Comparison of ENCODE assay signal across 25 cellular contexts in genomic region chr12:45010051-45010450, GRCh38. TPM values are rescaled to one million over a fixed set of nuclear protein-coding genes. Genes with fewer than 3 reads are reported as not detected.
A peak's percentile ranks its signal among the peaks of the same experiment; 100 is the strongest.
DNase-seq lines count a peak whose midpoint lies in the region; ATAC-seq, FAIRE-seq and TF ChIP-seq lines count a peak whose summit lies in the region.
"Had no signal": no experiment of that assay in that cellular context is flagged by ENCODE, and none has a peak within 500 bp of the region (broad histone marks: within the 10 kb centered on the region; RNA-seq: fewer than 3 reads in every experiment).

No MANE protein-coding gene starts in this region.

- H3K9me3 Mint-ChIP-seq in T-cell = no peaks in the 10 kb centered on the region
- no peaks in the 10 kb centered on the region for H3K9me3 Mint-ChIP-seq in activated naive CD4-positive, alpha-beta T cell treated with anti-CD3 and anti-CD28 coated beads for 36 hours

- H3K27me3 Mint-ChIP-seq in T-cell = peaks cover 2 to 7% of the 10 kb centered on the region in 2 donors
- H3K27me3 Mint-ChIP-seq in activated naive CD4-positive, alpha-beta T cell treated with anti-CD3 and anti-CD28 coated beads for 36 hours (ENCODE audit: low read depth) = peaks cover 13% of the 10 kb centered on the region

- no peak for FAIRE-seq in bronchial epithelial cell (lab: Jason Lieb, UNC)
- FAIRE-seq: A549, G401.6, GM12878, GM18507 had no signal

- POLR2A ChIA-PET in T-cell (lab: Charles Lee) = no interaction called here

- no peaks in the 10 kb centered on the region for H3K36me3 ChIP-seq in bronchial epithelial cell (ENCODE audit: control insufficient read depth, insufficient read depth, low read length)

- TF ChIP-seq CTCF in bronchial epithelial cell (IDR thresholded peaks at IDR 0.05; ENCODE audit: insufficient read depth, low read length, severe bottlenecking) (no peak), fibroblast of pulmonary artery (IDR thresholded peaks at IDR 0.05; ENCODE audit: low read length, missing control alignments) (no peak)

- intact Hi-C loops in activated naive CD4-positive, alpha-beta T cell treated with anti-CD3 and anti-CD28 coated beads for 36 hours (cut with micrococcal nuclease) = no loop called here

- H3K4me3 Mint-ChIP-seq in T-cell = no peak overlapping the region
- H3K4me3 Mint-ChIP-seq in activated naive CD4-positive, alpha-beta T cell treated with anti-CD3 and anti-CD28 coated beads for 36 hours = no peak overlapping the region

- ATAC-seq in T-cell (replicated peaks in 1 of 4) = no peak
- no peak for ATAC-seq in GM21367 (IDR thresholded peaks at IDR 0.05; ENCODE audit: unreplicated experiment)
- ATAC-seq: A549, GM12878, Right ventricle myocardium inferior had no signal

- DNase-seq in EH (ENCODE audit: low read depth) (peak; percentile 7), HT1080 (ENCODE audit: low read depth) (peak; percentile 31), bronchial epithelial cell (ENCODE audit: low read depth) (peak; percentile 60), fibroblast of pulmonary artery (ENCODE audit: low read depth) (peak; percentile 7), T-cell (no peak), NCI-H2227 treated with DMSO at 0.1 percent for 48 hours (lab: John Stamatoyannopoulos, UW) (no peak)
- no peak for DNase-seq in activated naive CD4-positive, alpha-beta T cell treated with anti-CD3 and anti-CD28 coated beads for 36 hours
- DNase-seq: AML-193, Calu3, DMS53, MM.1S, NCI-H1092 treated with DMSO at 0.1 percent for 48 hours, NCI-H1694, NCI-H2107, NCI-H226, NCI-H526 treated with DMSO at 0.1 percent for 48 hours, PC-9 had no signal

- CTCF ChIA-PET in T-cell (lab: Charles Lee) = no interaction called here
- CTCF ChIA-PET in activated naive CD4-positive, alpha-beta T cell treated with anti-CD3 and anti-CD28 coated beads for 36 hours (lab: Charles Lee) = no interaction called here

- no peaks in the 10 kb centered on the region for H3K4me1 Mint-ChIP-seq in T-cell
- H3K4me1 Mint-ChIP-seq in activated naive CD4-positive, alpha-beta T cell treated with anti-CD3 and anti-CD28 coated beads for 36 hours (ENCODE audit: low read depth) = no peaks in the 10 kb centered on the region

- H3K36me3 Mint-ChIP-seq in T-cell = no peaks in the 10 kb centered on the region
- no peaks in the 10 kb centered on the region for H3K36me3 Mint-ChIP-seq in activated naive CD4-positive, alpha-beta T cell treated with anti-CD3 and anti-CD28 coated beads for 36 hours (ENCODE audit: low read depth)

- no peaks in the 10 kb centered on the region for H3K27me3 ChIP-seq in bronchial epithelial cell (ENCODE audit: control insufficient read depth, insufficient read depth, low read length)

- H3K4me3 ChIP-seq in bronchial epithelial cell (ENCODE audit: low read depth, low read length) (no peak overlapping the region), fibroblast of pulmonary artery (replicated peaks; ENCODE audit: low read depth, low read length) (no peak overlapping the region)
- H3K4me3 ChIP-seq: A549, GM12878, PC-9, SK-N-MC had no signal

- H3K27ac Mint-ChIP-seq in T-cell = no peak overlapping the region
- H3K27ac Mint-ChIP-seq in activated naive CD4-positive, alpha-beta T cell treated with anti-CD3 and anti-CD28 coated beads for 36 hours = no peak overlapping the region

RNA-seq across cellular contexts. Expression of gene DBX2, which starts 40.8 kb away (rescaled TPM):
- not detected in 2 replicates for total RNA-seq in HT1080 (2014; rRNA removed; shearing (Covaris generic))
- polyA plus RNA-seq in HT1080 (2015; cell fraction: cytosol; rRNA removed) = not detected in 2 replicates
- not detected in 2 replicates for polyA plus RNA-seq in HT1080 (2015; cell fraction: nucleus; rRNA removed)
- total RNA-seq in bronchial epithelial cell (not detected in 2 replicates), T-cell (not detected)
- total RNA-seq in activated naive CD4-positive, alpha-beta T cell treated with anti-CD3 and anti-CD28 coated beads for 36 hours = not detected
- total RNA-seq: Calu3, GM12878, H4, PC-9 had no signal
- polyA plus RNA-seq: A549, GM12878 had no signal

Comparison
In these comparisons a context has a peak if more than half of its experiments do, and no peak if none do; other contexts are left out.
1. DNase-seq: peak in EH (single experiment), HT1080 (single experiment), bronchial epithelial cell (single experiment) and fibroblast of pulmonary artery (single experiment); none in T-cell (0 of 34), activated naive CD4-positive, alpha-beta T cell treated with anti-CD3 and anti-CD28 coated beads for 36 hours (single experiment) and NCI-H2227 treated with DMSO at 0.1 percent for 48 hours (single experiment).